16 cellular contexts compared by ENCODE assay signal in genomic region chr7:138538518-138538917, GRCh38.
DNase-seq lines count a peak whose midpoint lies in the region; FAIRE-seq and TF ChIP-seq lines count a peak whose summit lies in the region.
"Had no signal": no experiment of that assay in that cellular context is flagged by ENCODE, and none has a peak within 500 bp of the region (broad histone marks: within the 10 kb centered on the region; RNA-seq: fewer than 3 reads in every experiment).

No MANE protein-coding gene starts in this region.

- peak in 1 of 2 donors; percentile 70 for DNase-seq in cardiac muscle cell (ENCODE audit: low read depth in 1 of 2, low spot score in 1 of 2)
- DNase-seq in left ventricle myocardium inferior, result no peak
- DNase-seq in LHCN-M2 (ENCODE audit: low read depth), result peak; percentile 47
- peak; percentile 83 for DNase-seq in fibroblast of pulmonary artery (ENCODE audit: low read depth)
- no peak for DNase-seq in putamen (ENCODE audit: low spot score)
- no peak for DNase-seq in vagina (ENCODE audit: extremely low spot score in 2 of 2)
- DNase-seq in esophagus squamous epithelium (lab: John Stamatoyannopoulos, UW), result no peak
- no peak for DNase-seq in small intestine
- DNase-seq: 8988T; activated naive CD8-positive, alpha-beta T cell treated with anti-CD3 and anti-CD28 coated beads, Interleukin-2, amount 50 U/mL, for 24 hours; Caco-2; heart right ventricle; Karpas-422; lower lobe of right lung; upper lobe of left lung had no signal

- H3K4me3 ChIP-seq in cardiac muscle cell (no peak overlapping the region), left ventricle myocardium inferior (no peak overlapping the region), fibroblast of pulmonary artery (replicated peaks; ENCODE audit: low read depth, low read length) (no peak overlapping the region), vagina (no peak overlapping the region), esophagus squamous epithelium (no peak overlapping the region), small intestine (ENCODE audit: low read depth in 1 of 2, low read length in 2 of 2) (no peak overlapping the region)
- H3K4me3 ChIP-seq: heart right ventricle, lower lobe of right lung, upper lobe of left lung had no signal

- peak overlapping the region; percentile 36 for H3K27ac ChIP-seq in cardiac muscle cell
- H3K27ac ChIP-seq in left ventricle myocardium inferior (replicated peaks), result no peak overlapping the region
- H3K27ac ChIP-seq in vagina, result no peak overlapping the region
- no peak overlapping the region for H3K27ac ChIP-seq in esophagus squamous epithelium
- H3K27ac ChIP-seq in small intestine (ENCODE audit: low read depth in 1 of 2, low read length in 1 of 2), result no peak overlapping the region
- H3K27ac ChIP-seq: lower lobe of right lung, neutrophil, upper lobe of left lung had no signal

- no peak for FAIRE-seq in small intestine (lab: Jason Lieb, UNC)

- TF ChIP-seq POLR2A in vagina (IDR thresholded peaks at IDR 0.05), result no peak
- no peak for TF ChIP-seq POLR2A in esophagus squamous epithelium (IDR thresholded peaks at IDR 0.05)

- H3K27me3 ChIP-seq in cardiac muscle cell, result no peaks in the 10 kb centered on the region
- no peaks in the 10 kb centered on the region for H3K27me3 ChIP-seq in left ventricle myocardium inferior (ENCODE audit: low read depth)
- H3K27me3 ChIP-seq in vagina, result no peaks in the 10 kb centered on the region
- no peaks in the 10 kb centered on the region for H3K27me3 ChIP-seq in esophagus squamous epithelium
- no peaks in the 10 kb centered on the region for H3K27me3 ChIP-seq in small intestine (ENCODE audit: control insufficient read depth in 2 of 2, insufficient read depth in 2 of 2, low read length in 2 of 2)
- H3K27me3 ChIP-seq: heart right ventricle, neutrophil, upper lobe of left lung had no signal

- H3K9me3 ChIP-seq in cardiac muscle cell (ENCODE audit: low read depth), result no peaks in the 10 kb centered on the region
- H3K9me3 ChIP-seq in left ventricle myocardium inferior (replicated peaks), result peaks cover 6% of the 10 kb centered on the region
- no peaks in the 10 kb centered on the region for H3K9me3 ChIP-seq in vagina
- peaks cover 0 to 6% (median 0%) of the 10 kb centered on the region in 3 donors for H3K9me3 ChIP-seq in esophagus squamous epithelium
- H3K9me3 ChIP-seq in small intestine (ENCODE audit: control insufficient read depth, low read depth), result no peaks in the 10 kb centered on the region
- H3K9me3 ChIP-seq: Caco-2, lower lobe of right lung, neutrophil, upper lobe of left lung had no signal

- WGBS in esophagus squamous epithelium, 2 donors, result 51 to 64% methylated on average over 2 of the region's 2 CpGs
- WGBS in small intestine, 3 donors, result 41 to 52% (median 43%) methylated on average over 2 of the region's 2 CpGs

- H3K4me1 ChIP-seq in cardiac muscle cell (ENCODE audit: low read depth), result no peaks in the 10 kb centered on the region
- H3K4me1 ChIP-seq in left ventricle myocardium inferior, result no peaks in the 10 kb centered on the region
- no peaks in the 10 kb centered on the region for H3K4me1 ChIP-seq in vagina
- no peaks in the 10 kb centered on the region for H3K4me1 ChIP-seq in esophagus squamous epithelium
- H3K4me1 ChIP-seq in small intestine (ENCODE audit: control insufficient read depth in 2 of 2, insufficient read depth in 1 of 2, low read depth in 1 of 2, low read length in 1 of 2), result no peaks in the 10 kb centered on the region
- H3K4me1 ChIP-seq: Caco-2, lower lobe of right lung had no signal

- intact Hi-C loops in left ventricle myocardium inferior (cut with micrococcal nuclease) (no loop called here), vagina (cut with DNase I) (no loop called here), esophagus squamous epithelium (cut with DNase I) (no loop called here)

- TF ChIP-seq CTCF in cardiac muscle cell (IDR thresholded peaks at IDR 0.05; ENCODE audit: low read depth, low read length) (no peak), left ventricle myocardium inferior (IDR thresholded peaks at IDR 0.05; ENCODE audit: borderline replicate concordance) (no peak), fibroblast of pulmonary artery (IDR thresholded peaks at IDR 0.05; ENCODE audit: low read length, missing control alignments) (no peak), vagina (IDR thresholded peaks at IDR 0.05) (no peak), esophagus squamous epithelium (IDR thresholded peaks at IDR 0.05) (no peak)

- H3K36me3 ChIP-seq in cardiac muscle cell (peaks cover 51% of the 10 kb centered on the region), left ventricle myocardium inferior (peaks cover 52% of the 10 kb centered on the region), vagina (peaks cover 0 to 38% of the 10 kb centered on the region in 2 donors), esophagus squamous epithelium (peaks cover 0 to 89% (median 0%) of the 10 kb centered on the region in 3 donors), small intestine (ENCODE audit: control insufficient read depth in 2 of 2, insufficient read depth in 2 of 2, low read length in 2 of 2) (peaks cover 0 to 6% of the 10 kb centered on the region in 2 donors)

Comparison
In these comparisons a context has a peak if more than half of its experiments do, and no peak if none do; other contexts are left out.
1. DNase-seq: peak in LHCN-M2 (single experiment) and fibroblast of pulmonary artery (single experiment); none in left ventricle myocardium inferior (single experiment), putamen (single experiment), vagina (0 of 2), esophagus squamous epithelium (single experiment) and small intestine (single experiment).